8 cellular contexts compared by ENCODE assay signal in the genomic region with DNA sequence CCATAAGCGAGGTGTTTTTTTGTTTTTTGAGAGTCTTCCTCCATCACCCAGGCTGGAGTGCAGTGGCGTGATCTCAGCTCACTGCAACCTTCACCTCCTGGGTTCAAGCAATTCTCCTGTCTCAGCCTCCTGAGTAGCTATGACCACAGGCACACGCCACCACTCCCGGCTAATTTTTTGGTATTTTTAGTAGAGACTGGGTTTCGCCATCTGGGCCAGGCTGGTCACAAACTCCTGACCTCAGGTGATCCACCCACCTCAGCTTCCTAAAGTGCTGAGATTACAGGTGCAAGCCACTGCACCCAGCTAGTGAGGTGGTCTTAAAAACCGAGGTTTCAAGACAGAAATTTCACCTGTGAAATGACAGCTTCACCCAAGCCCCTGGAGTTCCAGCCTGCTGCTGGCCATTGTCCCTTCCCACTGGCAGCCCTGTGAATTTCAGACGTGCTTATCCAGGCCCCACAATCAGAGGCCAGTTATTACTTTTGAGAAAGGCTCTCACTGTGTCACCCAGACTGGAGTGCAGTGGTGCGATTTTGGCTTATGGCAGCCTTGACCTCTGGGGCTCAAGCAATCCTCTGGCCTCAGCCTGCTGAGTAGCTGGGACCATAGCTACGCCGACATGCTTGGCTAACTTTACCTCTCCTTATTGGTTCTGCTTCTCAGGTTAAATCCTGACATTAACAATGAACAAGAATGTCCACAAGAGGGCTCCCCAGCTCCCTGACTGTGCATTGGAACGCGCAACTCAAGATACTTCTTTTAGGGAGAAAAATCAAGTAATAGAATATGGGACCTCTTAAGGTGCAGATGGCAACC. TPM values are rescaled to one million over a fixed set of nuclear protein-coding genes. Genes with fewer than 3 reads are reported as not detected.
DNase-seq lines count a peak whose midpoint lies in the region; ATAC-seq and TF ChIP-seq lines count a peak whose summit lies in the region.

No MANE protein-coding gene starts in this region.

- no peaks in the 10 kb centered on the region for H3K4me1 ChIP-seq in uterus

- H3K27me3 Mint-ChIP-seq in T-helper 2 cell treated with Interferon-gamma antibody and Interleukin-4, amounts not matched to agents 5 μg/mL and 100 μg/mL, for 36 hours (ENCODE audit: low read depth) = no peaks in the 10 kb centered on the region

- no peak for ATAC-seq in GM19395 (IDR thresholded peaks at IDR 0.05; ENCODE audit: unreplicated experiment)

- TF ChIP-seq CTCF in choroid plexus epithelial cell (conservative IDR thresholded peaks at IDR 0.05; ENCODE audit: low read depth, low read length) = peak; percentile 80
- TF ChIP-seq CTCF in uterus (IDR thresholded peaks at IDR 0.05) = peak; percentile 51 to 70 (median 66)

- no peaks in the 10 kb centered on the region for H3K27me3 ChIP-seq in uterus

- no peak for TF ChIP-seq POLR2A in uterus (IDR thresholded peaks at IDR 0.05)

- peak overlapping the region; percentile 67 for H3K27ac Mint-ChIP-seq in T-helper 2 cell treated with Interferon-gamma antibody and Interleukin-4, amounts not matched to agents 5 μg/mL and 100 μg/mL, for 36 hours

- H3K36me3 ChIP-seq in uterus = no peaks in the 10 kb centered on the region

- H3K4me3 ChIP-seq in choroid plexus epithelial cell (ENCODE audit: low read depth, low read length) (no peak overlapping the region), uterus (no peak overlapping the region)

- DNase-seq in NCI-H1417 (lab: John Stamatoyannopoulos, UW) (peak; percentile 6 to 63 (median 59)), NCI-H1417 treated with DMSO at 0.1 percent for 48 hours (lab: John Stamatoyannopoulos, UW) (no peak), M059J (ENCODE audit: low read depth) (peak; percentile 81), choroid plexus epithelial cell (ENCODE audit: low read depth) (peak; percentile 87), medulla oblongata (ENCODE audit: extremely low spot score) (peak; percentile 70), uterus (peak in 1 of 2 donors; percentile 59)
- no peak for DNase-seq in T-helper 2 cell treated with Interferon-gamma antibody and Interleukin-4, amounts not matched to agents 5 μg/mL and 100 μg/mL, for 36 hours (ENCODE audit: low spot score)

- H3K27ac ChIP-seq in uterus = peak overlapping the region in 1 of 2 donors; percentile 24

- intact Hi-C loops in uterus (cut with DNase I; ENCODE audit: low total_unique reads) = no loop called here

- H3K9me3 ChIP-seq in uterus = no peaks in the 10 kb centered on the region

- no peaks in the 10 kb centered on the region for H3K9me3 Mint-ChIP-seq in T-helper 2 cell treated with Interferon-gamma antibody and Interleukin-4, amounts not matched to agents 5 μg/mL and 100 μg/mL, for 36 hours

- peaks cover 38% of the 10 kb centered on the region for H3K4me1 Mint-ChIP-seq in T-helper 2 cell treated with Interferon-gamma antibody and Interleukin-4, amounts not matched to agents 5 μg/mL and 100 μg/mL, for 36 hours (ENCODE audit: low read depth)

- H3K36me3 Mint-ChIP-seq in T-helper 2 cell treated with Interferon-gamma antibody and Interleukin-4, amounts not matched to agents 5 μg/mL and 100 μg/mL, for 36 hours (ENCODE audit: low read depth) = peaks cover 66% of the 10 kb centered on the region

- H3K4me3 Mint-ChIP-seq in T-helper 2 cell treated with Interferon-gamma antibody and Interleukin-4, amounts not matched to agents 5 μg/mL and 100 μg/mL, for 36 hours = peak overlapping the region; percentile 36

RNA-seq across cellular contexts. Expression of gene ENO1, which starts 19.4 kb away (rescaled TPM):
- 3,081 and 3,852 TPM in 2 replicates for total RNA-seq in M059J (2014; rRNA removed; shearing (Covaris generic))
- 100 to 1,000 TPM; 123 to 358 (median 225) TPM for total RNA-seq in uterus

RNA-seq across cellular contexts. Expression of gene RERE, which starts 41.7 kb away (rescaled TPM):
- 4.7 and 13.1 TPM in 2 replicates for total RNA-seq in M059J (2014; rRNA removed; shearing (Covaris generic))
- total RNA-seq in uterus = 1,000 to 10,000 TPM in 1 of 4 donors, 100 to 1,000 TPM in 2, 10 to 100 TPM in 1; 51.2 to 1,226 (median 253) TPM

Comparison
In these comparisons a context has a peak if more than half of its experiments do, and no peak if none do; other contexts are left out.
1. DNase-seq: peak in NCI-H1417 (3 of 3), M059J (single experiment), choroid plexus epithelial cell (single experiment) and medulla oblongata (single experiment); none in NCI-H1417 treated with DMSO at 0.1 percent for 48 hours (single experiment) and T-helper 2 cell treated with Interferon-gamma antibody and Interleukin-4, amounts not matched to agents 5 μg/mL and 100 μg/mL, for 36 hours (single experiment).